13 cellular contexts compared by ENCODE assay signal in the genomic region with DNA sequence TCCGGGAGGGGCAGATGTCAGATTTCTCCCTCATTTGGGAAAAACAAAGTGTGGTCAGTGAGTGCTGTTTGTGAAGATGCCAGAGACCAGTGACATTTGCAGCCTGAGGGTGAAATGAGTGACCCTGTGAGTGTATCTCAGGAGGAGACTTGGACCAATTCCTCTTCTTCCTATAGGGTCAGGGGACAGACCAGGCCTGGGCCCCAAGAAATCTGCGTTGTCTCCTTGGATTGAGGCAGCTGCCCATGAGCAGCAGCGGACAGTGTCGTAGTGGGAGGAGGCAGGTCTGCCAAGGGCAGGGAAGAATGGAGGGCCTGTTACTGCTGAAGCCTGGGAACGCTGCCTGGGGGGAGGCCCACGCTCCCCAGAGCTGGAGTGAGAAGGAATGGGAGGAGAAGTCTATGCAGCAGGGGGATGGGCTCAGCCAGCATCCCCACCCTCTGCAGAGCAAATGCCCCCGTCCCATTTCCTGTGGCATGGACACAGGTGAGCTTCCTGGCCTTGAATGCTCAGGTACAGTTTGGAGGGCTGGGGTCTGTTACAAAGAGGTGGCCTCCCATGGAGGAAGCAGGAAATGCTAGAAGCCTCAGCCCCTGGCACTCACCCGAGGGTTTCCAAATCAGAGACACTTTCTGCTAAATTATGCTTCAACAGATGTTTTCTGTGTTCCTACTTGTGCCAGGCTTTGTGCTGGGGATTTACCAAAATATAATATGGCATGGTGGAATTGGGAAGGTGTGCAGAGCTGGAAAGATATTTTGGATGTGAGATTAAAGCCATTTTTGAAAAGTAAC. TPM values are rescaled to one million over a fixed set of nuclear protein-coding genes. Genes with fewer than 3 reads are reported as not detected.
A peak's percentile ranks its signal among the peaks of the same experiment; 100 is the strongest.
DNase-seq lines count a peak whose midpoint lies in the region; ATAC-seq, FAIRE-seq and TF ChIP-seq lines count a peak whose summit lies in the region.
"Had no signal": no experiment of that assay in that cellular context is flagged by ENCODE, and none has a peak within 500 bp of the region (broad histone marks: within the 10 kb centered on the region; RNA-seq: fewer than 3 reads in every experiment).

No MANE protein-coding gene starts in this region.

- TF ChIP-seq CTCF in liver (IDR thresholded peaks at IDR 0.05; ENCODE audit: low read depth, low read length, missing input control) (no peak), HepG2 (CRISPR knock-in tag; IDR thresholded peaks at IDR 0.05) (no peak), parathyroid adenoma (IDR thresholded peaks at IDR 0.05) (no peak), D721Med (IDR thresholded peaks at IDR 0.05; ENCODE audit: insufficient read depth, missing control alignments) (no peak)

- TF ChIP-seq POLR2A in HepG2 (IDR thresholded peaks at IDR 0.05; ENCODE audit: insufficient read depth in 1 of 2, low read depth in 2 of 2, low read length in 2 of 2) = no peak

- POLR2A ChIA-PET in HepG2 (lab: Yijun Ruan, JAX) = no interaction called here

- ATAC-seq in HepG2 = no peak
- peak; percentile 74 for ATAC-seq in aorta (ENCODE audit: low FRiP score)
- no peak for ATAC-seq in GM18517 (IDR thresholded peaks at IDR 0.05; ENCODE audit: unreplicated experiment)
- ATAC-seq: esophagus mucosa, natural killer cell had no signal

- H3K27me3 ChIP-seq in liver (ENCODE audit: control insufficient read depth in 4 of 4, insufficient read depth in 4 of 4, low read length in 3 of 4) (no peaks in the 10 kb centered on the region), HepG2 (ENCODE audit: control insufficient read depth in 1 of 2, insufficient read depth in 2 of 2, low read length in 2 of 2) (no peaks in the 10 kb centered on the region), parathyroid adenoma (ENCODE audit: control insufficient read depth, insufficient read depth, low read length) (no peaks in the 10 kb centered on the region), aorta (ENCODE audit: control insufficient read depth in 1 of 2, insufficient read depth in 2 of 2, low read length in 1 of 2) (no peaks in the 10 kb centered on the region)

- H3K79me2 ChIP-seq in HepG2 (ENCODE audit: insufficient read depth, low read length) = no peaks in the 10 kb centered on the region
- no peaks in the 10 kb centered on the region for H3K79me2 ChIP-seq in parathyroid adenoma

- TF ChIP-seq RAD21 in liver (IDR thresholded peaks at IDR 0.05) (no peak), HepG2 (CRISPR knock-in tag; IDR thresholded peaks at IDR 0.05) (no peak)

- no peak for TF ChIP-seq EP300 in HepG2 (IDR thresholded peaks at IDR 0.05; ENCODE audit: low read depth in 2 of 2, low read length in 2 of 2)
- no peak for TF ChIP-seq EP300 in HepG2 (CRISPR knock-in tag; IDR thresholded peaks at IDR 0.05; ENCODE audit: borderline replicate concordance)

- no peaks in the 10 kb centered on the region for H4K20me1 ChIP-seq in HepG2 (ENCODE audit: insufficient read depth, low read length)

- BruUV-seq in HepG2 (replicated peaks; lab: Mats Ljungman, UMichigan) = no TSS peak

- H3K4me3 ChIP-seq in liver (ENCODE audit: low read depth in 1 of 3, low read length in 3 of 3) (no peak overlapping the region), HepG2 (replicated peaks in 1 of 3; ENCODE audit: insufficient read depth in 1 of 3, low read depth in 2 of 3, low read length in 3 of 3) (no peak overlapping the region), parathyroid adenoma (ENCODE audit: low read depth, low read length) (no peak overlapping the region), aorta (ENCODE audit: low read length in 2 of 2) (peak overlapping the region in 1 of 2 donors; percentile 10)

- H3K9ac ChIP-seq in liver (ENCODE audit: low read depth in 1 of 2, low read length in 2 of 2) = no peak overlapping the region
- H3K9ac ChIP-seq in HepG2 (ENCODE audit: insufficient read depth, low read depth, low read length) = no peak overlapping the region
- no peak overlapping the region for H3K9ac ChIP-seq in parathyroid adenoma

- 85% methylated on average over 8 of the region's 8 CpGs for WGBS in liver
- 30% methylated on average over 8 of the region's 8 CpGs for WGBS in HepG2 (ENCODE audit: low lambda C conversion rate)
- 8 to 9% methylated on average over 8 of the region's 8 CpGs for WGBS in aorta, 2 donors

- no peaks in the 10 kb centered on the region for H3K36me3 ChIP-seq in liver (ENCODE audit: control insufficient read depth in 4 of 4, insufficient read depth in 3 of 4, low read depth in 1 of 4, low read length in 3 of 4)
- H3K36me3 ChIP-seq in HepG2 (replicated peaks in 1 of 2; ENCODE audit: control insufficient read depth in 1 of 2, insufficient read depth in 2 of 2, low read length in 2 of 2) = no peaks in the 10 kb centered on the region
- no peaks in the 10 kb centered on the region for H3K36me3 ChIP-seq in parathyroid adenoma (ENCODE audit: control insufficient read depth, insufficient read depth, low read length)
- H3K36me3 ChIP-seq in aorta (ENCODE audit: control insufficient read depth in 1 of 2, insufficient read depth in 2 of 2, low read length in 1 of 2) = no peaks in the 10 kb centered on the region

- intact Hi-C loops in HepG2 (cut with micrococcal nuclease; ENCODE audit: unreplicated experiment) = no loop called here
- intact Hi-C loops in aorta (cut with DNase I) = no loop called here

- H3K4me1 ChIP-seq in liver (ENCODE audit: control insufficient read depth in 4 of 4, insufficient read depth in 4 of 4, low read length in 3 of 4) = no peaks in the 10 kb centered on the region
- no peaks in the 10 kb centered on the region for H3K4me1 ChIP-seq in HepG2 (ENCODE audit: insufficient read depth, low read length)
- peaks cover 3% of the 10 kb centered on the region for H3K4me1 ChIP-seq in parathyroid adenoma
- H3K4me1 ChIP-seq in aorta (ENCODE audit: control insufficient read depth in 1 of 2, insufficient read depth in 2 of 2, low read length in 2 of 2) = peaks cover 0 to 13% of the 10 kb centered on the region in 2 donors

- H3K4me2 ChIP-seq in HepG2 (ENCODE audit: low read depth, low read length) (no peak overlapping the region), parathyroid adenoma (ENCODE audit: low read length) (no peak overlapping the region)

- no peak overlapping the region for H2AFZ ChIP-seq in HepG2 (ENCODE audit: low read length)
- no peak overlapping the region for H2AFZ ChIP-seq in parathyroid adenoma

- FAIRE-seq in HepG2 (lab: Jason Lieb, UNC) (no peak), D721Med (lab: Jason Lieb, UNC) (no peak)
- FAIRE-seq: A204.1 had no signal

- H3K9me3 ChIP-seq in liver (ENCODE audit: control insufficient read depth in 4 of 4, low read length in 3 of 4) (no peaks in the 10 kb centered on the region), HepG2 (ENCODE audit: low read length) (no peaks in the 10 kb centered on the region), parathyroid adenoma (ENCODE audit: control insufficient read depth, low read length) (no peaks in the 10 kb centered on the region), aorta (ENCODE audit: control insufficient read depth, low read length) (no peaks in the 10 kb centered on the region)

- CTCF ChIA-PET in HepG2 (lab: Yijun Ruan, JAX; ENCODE audit: low intra/inter-chr PET ratio, low total read pairs) = no interaction called here

- H3K27ac ChIP-seq in liver (ENCODE audit: low read depth in 1 of 2, low read length in 2 of 2) = peak overlapping the region in 1 of 2 donors; percentile 56
- no peak overlapping the region for H3K27ac ChIP-seq in HepG2 (ENCODE audit: extremely low read length, insufficient read depth, low read length)
- H3K27ac ChIP-seq in parathyroid adenoma = peak overlapping the region; percentile 37
- peak overlapping the region in 1 of 2 donors; percentile 81 for H3K27ac ChIP-seq in aorta (ENCODE audit: low read depth in 1 of 2, low read length in 2 of 2)

- DNase-seq in HepG2 (ENCODE audit: low spot score) (no peak), hypothalamus (lab: John Stamatoyannopoulos, UW) (peak in 45 of 51 donors; percentile 19 to 92 (median 69)), aorta (peak in 1 of 2 donors; percentile 55), D721Med (ENCODE audit: insufficient read length, low spot score) (no peak), ACHN (no peak)
- DNase-seq: activated naive CD8-positive, alpha-beta T cell treated with anti-CD3 and anti-CD28 coated beads for 36 hours; natural killer cell; SHP77 had no signal

- in situ Hi-C loops in HepG2 (cut with HindIII; ENCODE audit: extremely low pct_ligation_motif_present, low pct_unique_long_range_greater_than_20kb) = no loop called here
- in situ Hi-C loops in ACHN (cut with HindIII; ENCODE audit: low pct_ligation_motif_present, low pct_unique_long_range_greater_than_20kb, low sequenced_read_pairs) = no loop called here

TF ChIP-seq in HepG2, 621 proteins besides CTCF, POLR2A, EP300 and RAD21 (continues in another document):
- no peak for TF ChIP-seq ZMAT3 (CRISPR knock-in tag; conservative IDR thresholded peaks at IDR 0.05)

RNA-seq across cellular contexts. Expression of a gene that starts 29.8 kb away (rescaled TPM):
- total RNA-seq in liver = 10 to 100 TPM in 1 of 2 donors, 1 to 10 TPM in 1; 4.9 to 17.0 TPM
- 1 to 10 TPM; 1.9 to 3.9 TPM for polyA plus RNA-seq in liver
- total RNA-seq in HepG2 (2016; rRNA removed; fragmentation: Illumina TruSeq; extraction: Trizol) = not detected in 2 replicates
- total RNA-seq in HepG2 (2016; cell fraction: cytosol; rRNA removed; fragmentation: Illumina TruSeq; extraction: Trizol; ENCODE audit: low read depth) = not detected in 2 replicates
- total RNA-seq in HepG2 (2016; cell fraction: insoluble cytoplasmic fraction; rRNA removed; fragmentation: Illumina TruSeq; extraction: Trizol) = 0.02 TPM in 1 of 2 replicates, not detected in the other
- total RNA-seq in HepG2 (2016; cell fraction: membrane; rRNA removed; fragmentation: Illumina TruSeq; extraction: Trizol) = not detected in 2 replicates
- not detected in 2 replicates for total RNA-seq in HepG2 (2016; cell fraction: nucleus; rRNA removed; fragmentation: Illumina TruSeq; extraction: Trizol)
- 0.01 TPM in 1 of 2 replicates, not detected in the other for polyA plus RNA-seq in HepG2 (2011; rRNA removed)
- polyA plus RNA-seq in HepG2 (2011; cell fraction: cytosol; rRNA removed) = 0.01 and 0.03 TPM in 2 replicates
- 0.14 TPM in 1 of 2 replicates, not detected in the other for polyA plus RNA-seq in HepG2 (2011; cell fraction: nucleus; rRNA removed)
- polyA plus RNA-seq in HepG2 (2012) = 0.03 and 0.09 TPM in 2 replicates
- polyA plus RNA-seq in HepG2 (2016; cell fraction: cytosol; fragmentation: Illumina TruSeq; extraction: Trizol; ENCODE audit: low read depth) = not detected in 2 replicates
- not detected in 2 replicates for polyA plus RNA-seq in HepG2 (2016; cell fraction: insoluble cytoplasmic fraction; fragmentation: Illumina TruSeq; extraction: Trizol; ENCODE audit: low read depth)
- 0.02 TPM in 1 of 2 replicates, not detected in the other for polyA plus RNA-seq in HepG2 (2016; cell fraction: membrane; fragmentation: Illumina TruSeq; extraction: Trizol; ENCODE audit: low read depth)
- not detected in 2 replicates for polyA plus RNA-seq in HepG2 (2016; cell fraction: nucleus; fragmentation: Illumina TruSeq; extraction: Trizol; ENCODE audit: insufficient read depth, low read depth)
- 0.06 TPM in 1 of 2 replicates, not detected in the other for polyA minus RNA-seq in HepG2 (2011; rRNA and poly(A)+ RNA removed; ENCODE audit: low replicate concordance)
- not detected in 2 replicates for polyA minus RNA-seq in HepG2 (2011; cell fraction: cytosol; rRNA and poly(A)+ RNA removed)
- polyA minus RNA-seq in HepG2 (2011; cell fraction: nucleus; rRNA and poly(A)+ RNA removed) = under 0.01 TPM in 1 of 2 replicates, not detected in the other
- total RNA-seq in aorta = 10 to 100 TPM; 61.5 to 62.1 TPM
- 10 to 100 TPM; 27.3 to 30.4 TPM for polyA plus RNA-seq in aorta
- total RNA-seq: activated naive CD8-positive, alpha-beta T cell treated with anti-CD3 and anti-CD28 coated beads for 36 hours; natural killer cell had no signal

Comparison
In these comparisons a context has a peak if more than half of its experiments do, and no peak if none do; other contexts are left out.
1. RNA of a gene that starts 29.8 kb away (total RNA-seq): 61.5 to 62.1 TPM in aorta and 4.9 to 17.0 TPM in liver; 0.02 TPM in HepG2; every median in the first group is over 4 times any median in the second.
2. DNase-seq: peak in hypothalamus (45 of 51); none in HepG2 (single experiment), D721Med (single experiment) and ACHN (single experiment).